32 cellular contexts compared by ENCODE assay signal in the genomic region with DNA sequence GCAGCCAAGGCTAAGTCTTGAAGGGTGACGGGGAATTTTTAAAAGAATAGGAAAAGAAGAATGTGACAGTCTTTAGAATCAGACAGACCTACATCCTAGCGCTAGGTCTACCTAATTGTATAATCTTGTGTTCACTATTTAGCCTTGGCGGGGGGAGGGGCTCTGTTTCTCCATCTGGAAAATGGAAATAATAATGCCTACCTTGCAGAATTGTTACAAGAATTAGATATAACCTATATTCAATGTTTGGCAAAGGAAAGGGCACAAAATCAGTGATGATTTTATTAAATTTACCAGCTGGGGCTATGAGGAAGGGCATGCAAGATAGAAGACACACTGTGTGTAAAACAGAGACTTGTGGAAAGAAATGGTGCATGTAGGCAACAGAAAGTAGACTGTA.
"Had no signal": no experiment of that assay in that cellular context is flagged by ENCODE, and none has a peak within 500 bp of the region (broad histone marks: within the 10 kb centered on the region; RNA-seq: fewer than 3 reads in every experiment).

No MANE protein-coding gene starts in this region.

- H3K27me3 ChIP-seq: ascending aorta, cardiac muscle cell had no signal

- ATAC-seq: activated CD4-positive, alpha-beta T cell treated with anti-CD3 and anti-CD28 coated beads for 36 hours; activated CD4-positive, CD25-positive, alpha-beta regulatory T cell treated with anti-CD3 and anti-CD28 coated beads, Interleukin-2, amount 50 U/mL, for 24 hours; activated CD8-positive, alpha-beta memory T cell treated with anti-CD3 and anti-CD28 coated beads, Interleukin-2, amount 10 ng/mL, durations not matched to agents 7 days and 5 days; activated CD8-positive, alpha-beta T cell treated with anti-CD3 and anti-CD28 coated beads, Interleukin-2, amount 10 ng/mL, durations not matched to agents 7 days and 5 days; activated naive CD8-positive, alpha-beta T cell treated with anti-CD3 and anti-CD28 coated beads, Interleukin-2, amount 50 U/mL, for 24 hours; WTC11 had no signal

- DNase-seq: activated CD4-positive, alpha-beta memory T cell treated with anti-CD3 and anti-CD28 coated beads, Interleukin-2, amount 10 ng/mL, durations not matched to agents 7 days and 5 days; activated CD4-positive, alpha-beta T cell treated with anti-CD3 and anti-CD28 coated beads for 1 hour; activated CD4-positive, alpha-beta T cell treated with anti-CD3 and anti-CD28 coated beads for 36 hours; activated CD4-positive, alpha-beta T cell treated with anti-CD3 and anti-CD28 coated beads for 48 hours; activated CD4-positive, alpha-beta T cell treated with anti-CD3 and anti-CD28 coated beads, Interleukin-2, amount 10 ng/mL, durations not matched to agents 7 days and 5 days; activated CD4-positive, alpha-beta T cell treated with anti-CD3 and anti-CD28 coated beads, Interleukin-2, amount 50 U/mL, for 48 hours; activated CD4-positive, CD25-positive, alpha-beta regulatory T cell; activated CD8-positive, alpha-beta memory T cell treated with anti-CD3 and anti-CD28 coated beads for 24 hours; activated CD8-positive, alpha-beta memory T cell treated with anti-CD3 and anti-CD28 coated beads, Interleukin-2, amount 10 ng/mL, durations not matched to agents 7 days and 5 days; activated CD8-positive, alpha-beta memory T cell treated with anti-CD3 and anti-CD28 coated beads, Interleukin-2, amount 50 U/mL, for 48 hours; activated CD8-positive, alpha-beta T cell treated with anti-CD3 and anti-CD28 coated beads, Interleukin-2, amount 10 ng/mL, durations not matched to agents 7 days and 5 days; activated gamma-delta T cell; activated naive CD4-positive, alpha-beta T cell treated with anti-CD3 and anti-CD28 coated beads, Interleukin-2, amount 10 ng/mL, durations not matched to agents 7 days and 5 days; activated naive CD4-positive, alpha-beta T cell treated with Interleukin-2 at 50 U/mL for 16 hours; activated naive CD8-positive, alpha-beta T cell treated with anti-CD3 and anti-CD28 coated beads, Interleukin-2, amount 10 ng/mL, durations not matched to agents 7 days and 5 days; activated naive CD8-positive, alpha-beta T cell treated with anti-CD3 and anti-CD28 coated beads, Interleukin-2, amount 50 U/mL, for 24 hours; activated T-cell treated with anti-CD3 and anti-CD28 coated beads, Interleukin-2, amount 50 U/mL, for 24 hours; activated T-cell treated with anti-CD3 and anti-CD28 coated beads, Interleukin-2, amount 50 U/mL, for 48 hours; amygdala; anterior cingulate cortex; caudate nucleus; cerebellar nuclear complex; T-helper 1 cell; T-helper 2 cell; T-helper 9 cell; WERI-Rb-1 had no signal

- H3K9me3 ChIP-seq: ascending aorta had no signal

- H3K36me3 ChIP-seq: ascending aorta, cardiac muscle cell, WERI-Rb-1 had no signal

- H3K27ac ChIP-seq: ascending aorta, cardiac muscle cell, WERI-Rb-1 had no signal

- FAIRE-seq: bronchial epithelial cell, TTC549 had no signal

- H3K4me3 ChIP-seq: ascending aorta, cardiac muscle cell had no signal
